ENCODE assay signal across 1 cellular context in the genomic region with DNA sequence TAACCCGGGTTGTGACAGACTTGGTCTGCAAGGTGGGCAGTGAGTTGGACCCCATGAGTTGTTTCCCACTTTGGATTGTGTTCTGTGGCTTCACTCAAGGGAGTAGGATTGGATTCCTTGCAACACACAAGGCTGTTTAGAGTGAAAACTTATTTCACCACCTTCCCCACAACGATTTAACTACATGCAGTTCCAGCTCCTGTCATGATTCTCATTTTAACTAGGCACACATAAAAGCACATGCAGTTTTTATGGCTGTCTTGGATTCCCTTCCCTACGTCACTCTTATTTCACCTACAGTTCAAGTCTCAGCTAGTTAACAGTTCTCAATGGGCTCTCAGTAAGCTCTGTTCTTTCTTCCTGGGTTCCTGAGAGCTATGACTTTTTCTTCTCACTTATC.
TF ChIP-seq lines count a peak whose summit lies in the region.

No MANE protein-coding gene starts in this region.

TF ChIP-seq in IMR-90, 13 proteins besides CTCF, POLR2A, EP300 and RAD21 (continued from another document):
- TF ChIP-seq BHLHE40 (IDR thresholded peaks at IDR 0.05; ENCODE audit: low read depth, low read length) (no peak), RCOR1 (IDR thresholded peaks at IDR 0.05; ENCODE audit: insufficient replicate concordance, low read length) (no peak)
